Comparison of ENCODE assay signal across 1 cellular context in the genomic region with DNA sequence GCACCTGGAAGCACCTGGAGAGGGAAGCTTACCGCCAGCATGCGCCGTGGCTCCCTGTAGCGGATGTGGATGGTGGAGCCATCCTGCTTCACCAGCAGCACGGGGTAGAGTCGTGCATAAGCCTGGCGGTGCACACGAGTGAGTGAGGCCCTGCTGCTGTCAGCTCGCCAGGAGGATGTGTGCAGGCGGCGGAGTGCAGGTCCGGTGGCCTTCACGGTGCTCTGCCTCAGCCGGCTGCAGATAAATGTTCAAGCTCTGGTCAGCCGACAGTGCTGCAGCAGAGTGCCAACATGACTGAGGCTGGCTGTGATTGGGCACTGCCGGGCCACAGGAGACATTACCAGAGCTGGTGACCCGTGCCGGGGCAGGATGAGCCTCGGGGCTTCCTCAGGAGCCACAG.
TF ChIP-seq lines count a peak whose summit lies in the region.

No MANE protein-coding gene starts in this region.

TF ChIP-seq in K562, 482 proteins besides CTCF, POLR2A, EP300 and RAD21:
- TF ChIP-seq, protein P1, sequence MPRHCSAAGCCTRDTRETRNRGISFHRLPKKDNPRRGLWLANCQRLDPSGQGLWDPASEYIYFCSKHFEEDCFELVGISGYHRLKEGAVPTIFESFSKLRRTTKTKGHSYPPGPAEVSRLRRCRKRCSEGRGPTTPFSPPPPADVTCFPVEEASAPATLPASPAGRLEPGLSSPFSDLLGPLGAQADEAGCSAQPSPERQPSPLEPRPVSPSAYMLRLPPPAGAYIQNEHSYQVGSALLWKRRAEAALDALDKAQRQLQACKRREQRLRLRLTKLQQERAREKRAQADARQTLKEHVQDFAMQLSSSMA (CRISPR knock-in tag; IDR thresholded peaks at IDR 0.05), result no peak
- TF ChIP-seq ZNF75A (CRISPR knock-in tag; IDR thresholded peaks at IDR 0.05) (no peak), RBFOX2 (IDR thresholded peaks at IDR 0.05; ENCODE audit: low read depth, low read length) (peak; percentile 49), ELF4 (CRISPR knock-in tag; IDR thresholded peaks at IDR 0.05) (no peak), ZKSCAN3 (CRISPR knock-in tag; IDR thresholded peaks at IDR 0.05) (no peak), PTBP1 (IDR thresholded peaks at IDR 0.05; ENCODE audit: low read depth, low read length) (no peak), SMARCE1 (IDR thresholded peaks at IDR 0.05) (no peak), POLR2G (IDR thresholded peaks at IDR 0.05; ENCODE audit: low read depth, low read length) (peak; percentile 29; the same call in 1 of the 2 replicates), ZBTB8A (IDR thresholded peaks at IDR 0.05; ENCODE audit: partially characterized antibody) (no peak), ZNF23 (CRISPR knock-in tag; IDR thresholded peaks at IDR 0.05) (no peak)
- TF ChIP-seq, protein P2, sequence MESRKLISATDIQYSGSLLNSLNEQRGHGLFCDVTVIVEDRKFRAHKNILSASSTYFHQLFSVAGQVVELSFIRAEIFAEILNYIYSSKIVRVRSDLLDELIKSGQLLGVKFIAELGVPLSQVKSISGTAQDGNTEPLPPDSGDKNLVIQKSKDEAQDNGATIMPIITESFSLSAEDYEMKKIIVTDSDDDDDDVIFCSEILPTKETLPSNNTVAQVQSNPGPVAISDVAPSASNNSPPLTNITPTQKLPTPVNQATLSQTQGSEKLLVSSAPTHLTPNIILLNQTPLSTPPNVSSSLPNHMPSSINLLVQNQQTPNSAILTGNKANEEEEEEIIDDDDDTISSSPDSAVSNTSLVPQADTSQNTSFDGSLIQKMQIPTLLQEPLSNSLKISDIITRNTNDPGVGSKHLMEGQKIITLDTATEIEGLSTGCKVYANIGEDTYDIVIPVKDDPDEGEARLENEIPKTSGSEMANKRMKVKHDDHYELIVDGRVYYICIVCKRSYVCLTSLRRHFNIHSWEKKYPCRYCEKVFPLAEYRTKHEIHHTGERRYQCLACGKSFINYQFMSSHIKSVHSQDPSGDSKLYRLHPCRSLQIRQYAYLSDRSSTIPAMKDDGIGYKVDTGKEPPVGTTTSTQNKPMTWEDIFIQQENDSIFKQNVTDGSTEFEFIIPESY (CRISPR knock-in tag; IDR thresholded peaks at IDR 0.05), result 0 out of 2 replicates have a peak, but pooled peaks have one; percentile 33
